Comparison of ENCODE assay signal across 15 cellular contexts in the genomic region with DNA sequence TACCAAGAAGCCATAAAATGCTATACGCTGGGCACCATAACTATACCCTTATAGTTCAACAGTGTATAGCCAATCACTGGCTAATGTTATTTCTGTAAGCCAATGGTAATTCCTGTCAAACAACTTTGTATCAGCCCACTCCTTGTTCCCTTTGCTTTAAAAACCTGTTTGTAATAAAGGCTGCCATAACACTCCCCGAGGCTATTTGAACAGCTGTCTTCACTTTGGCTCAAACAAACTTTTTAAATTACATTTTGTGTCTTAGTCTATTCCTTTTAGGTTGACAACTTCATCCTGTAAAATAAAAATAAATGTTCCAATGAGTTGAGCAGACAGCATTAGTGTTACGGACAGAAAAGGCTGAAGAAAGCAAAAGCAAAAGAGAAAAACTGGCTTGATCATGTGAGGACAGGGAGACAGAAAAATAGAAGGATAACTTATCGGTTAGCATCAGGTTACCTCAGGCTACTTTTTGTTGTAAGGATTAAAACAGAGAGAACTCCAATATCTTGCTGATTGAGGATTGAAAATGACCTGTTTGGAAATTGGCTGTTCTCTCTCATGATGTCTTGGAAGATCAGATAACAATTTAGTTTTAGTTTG.
A peak's percentile ranks its signal among the peaks of the same experiment; 100 is the strongest.
DNase-seq lines count a peak whose midpoint lies in the region; TF ChIP-seq lines count a peak whose summit lies in the region.
"Had no signal": no experiment of that assay in that cellular context is flagged by ENCODE, and none has a peak within 500 bp of the region (broad histone marks: within the 10 kb centered on the region; RNA-seq: fewer than 3 reads in every experiment).

No MANE protein-coding gene starts in this region.

- H3K36me3 ChIP-seq in SK-N-MC (ENCODE audit: insufficient read depth, low read length): no peaks in the 10 kb centered on the region
- H3K36me3 ChIP-seq in uterus: no peaks in the 10 kb centered on the region
- H3K36me3 ChIP-seq: right atrium auricular region had no signal

- TF ChIP-seq POLR2A in uterus (IDR thresholded peaks at IDR 0.05): no peak

- H3K4me1 ChIP-seq in uterus: no peaks in the 10 kb centered on the region
- H3K4me1 ChIP-seq: right atrium auricular region had no signal

- no peaks in the 10 kb centered on the region for H3K27me3 ChIP-seq in uterus
- H3K27me3 ChIP-seq: right atrium auricular region had no signal

- H3K4me3 ChIP-seq in SK-N-MC (peak overlapping the region; percentile 8), uterus (no peak overlapping the region)
- H3K4me3 ChIP-seq: right atrium auricular region had no signal

- intact Hi-C loops in uterus (cut with DNase I; ENCODE audit: low total_unique reads): no loop called here

- H3K9me3 ChIP-seq in SK-N-MC (ENCODE audit: low read depth, low read length) (no peaks in the 10 kb centered on the region), uterus (no peaks in the 10 kb centered on the region)

- no peak for TF ChIP-seq CTCF in uterus (IDR thresholded peaks at IDR 0.05)

- DNase-seq in NCI-H146 (lab: John Stamatoyannopoulos, UW) (peak; percentile 6), NCI-H146 treated with DMSO at 0.1 percent for 48 hours (lab: John Stamatoyannopoulos, UW; ENCODE audit: unreplicated experiment) (no peak), SK-N-MC (ENCODE audit: low read depth, low spot score) (peak; percentile 68), fibroblast of gingiva (ENCODE audit: low read depth) (peak; percentile 72), uterus (no peak), ureter (ENCODE audit: low spot score) (no peak), NCI-H446 treated with DMSO at 0.1 percent for 48 hours (lab: John Stamatoyannopoulos, UW) (no peak), NCI-H2171 treated with DMSO at 0.1 percent for 48 hours (lab: John Stamatoyannopoulos, UW) (no peak)
- DNase-seq: 8988T, activated B cell treated with CpG ODN at 0.5 μM for 24 hours, C1 segment of cervical spinal cord, H7, NCI-H1436 had no signal

- H3K27ac ChIP-seq in SK-N-MC (peak overlapping the region; percentile 43; the same call in 1 of the 2 replicates), uterus (peak overlapping the region; percentile 2 to 55)
- H3K27ac ChIP-seq: KMS-11, right atrium auricular region had no signal

- H3K9ac ChIP-seq in SK-N-MC (ENCODE audit: insufficient read length): no peak overlapping the region
- H3K9ac ChIP-seq: KMS-11 had no signal

Comparison
In these comparisons a context has a peak if more than half of its experiments do, and no peak if none do; other contexts are left out.
1. DNase-seq: peak in NCI-H146 (single experiment), SK-N-MC (single experiment) and fibroblast of gingiva (single experiment); none in NCI-H146 treated with DMSO at 0.1 percent for 48 hours (single experiment), uterus (0 of 2), ureter (single experiment), NCI-H446 treated with DMSO at 0.1 percent for 48 hours (single experiment) and NCI-H2171 treated with DMSO at 0.1 percent for 48 hours (single experiment).